In genomic region chr17:81733507-81734404, GRCh38 we compare ENCODE assay signal across 8 cellular contexts. TPM values are rescaled to one million over a fixed set of nuclear protein-coding genes. Genes with fewer than 3 reads are reported as not detected.
A peak's percentile ranks its signal among the peaks of the same experiment; 100 is the strongest.
DNase-seq lines count a peak whose midpoint lies in the region; ATAC-seq and TF ChIP-seq lines count a peak whose summit lies in the region.

No MANE protein-coding gene starts in this region.

- no peak overlapping the region for H4K91ac ChIP-seq in trophoblast cell (ENCODE audit: low read depth, low read length)

- H3K4me3 ChIP-seq in trophoblast cell (ENCODE audit: low read depth, low read length) (no peak overlapping the region), aorta (ENCODE audit: low read length in 2 of 2) (no peak overlapping the region)

- CTCF ChIA-PET in activated naive CD4-positive, alpha-beta T cell treated with anti-CD3 and anti-CD28 coated beads, Interleukin-2, amount 10 ng/mL, durations not matched to agents 7 days and 5 days (lab: Charles Lee) = interaction anchor here (1.2 kb wide), 1 partner anchor 12 kb away, joined by 4 read pairs; no protein-coding TSS in a partner anchor

- H3K9ac ChIP-seq in trophoblast cell (ENCODE audit: low read length) = no peak overlapping the region

- H3K79me2 ChIP-seq in trophoblast cell (ENCODE audit: control insufficient read depth, insufficient read depth, low read length, poor library complexity) = no peaks in the 10 kb centered on the region

- peaks cover 0 to 3% of the 10 kb centered on the region in 2 experiments for H3K4me1 ChIP-seq in trophoblast cell (ENCODE audit: control insufficient read depth in 1 of 2, insufficient read depth in 2 of 2, low read length in 2 of 2)
- H3K4me1 ChIP-seq in aorta (ENCODE audit: control insufficient read depth in 1 of 2, insufficient read depth in 2 of 2, low read length in 2 of 2) = no peaks in the 10 kb centered on the region

- no peak overlapping the region for H3K27ac Mint-ChIP-seq in activated naive CD4-positive, alpha-beta T cell treated with anti-CD3 and anti-CD28 coated beads, Interleukin-2, amount 10 ng/mL, durations not matched to agents 7 days and 5 days

- no peaks in the 10 kb centered on the region for H3K9me3 Mint-ChIP-seq in activated naive CD4-positive, alpha-beta T cell treated with anti-CD3 and anti-CD28 coated beads, Interleukin-2, amount 10 ng/mL, durations not matched to agents 7 days and 5 days

- H3K4me1 Mint-ChIP-seq in activated naive CD4-positive, alpha-beta T cell treated with anti-CD3 and anti-CD28 coated beads, Interleukin-2, amount 10 ng/mL, durations not matched to agents 7 days and 5 days = peaks cover 18% of the 10 kb centered on the region

- H3K36me3 ChIP-seq in trophoblast cell (ENCODE audit: control insufficient read depth in 1 of 2, insufficient read depth in 2 of 2, low read length in 2 of 2) = no peaks in the 10 kb centered on the region
- H3K36me3 ChIP-seq in aorta (ENCODE audit: control insufficient read depth in 1 of 2, insufficient read depth in 2 of 2, low read length in 1 of 2) = no peaks in the 10 kb centered on the region

- no peak overlapping the region for H3K18ac ChIP-seq in trophoblast cell (ENCODE audit: low read length)

- no peak overlapping the region for H2AFZ ChIP-seq in trophoblast cell (ENCODE audit: insufficient read depth, low read length, poor library complexity)

- peak overlapping the region; percentile 45 for H4K12ac ChIP-seq in trophoblast cell (ENCODE audit: low read depth, low read length)

- H3K4me2 ChIP-seq in trophoblast cell (ENCODE audit: low read length) = no peak overlapping the region

- H3K9me3 ChIP-seq in trophoblast cell (ENCODE audit: insufficient read depth, low read depth, low read length) (peaks cover 2% of the 10 kb centered on the region), aorta (ENCODE audit: control insufficient read depth, low read length) (no peaks in the 10 kb centered on the region)

- peaks cover 68% of the 10 kb centered on the region for H3K27me3 Mint-ChIP-seq in activated naive CD4-positive, alpha-beta T cell treated with anti-CD3 and anti-CD28 coated beads, Interleukin-2, amount 10 ng/mL, durations not matched to agents 7 days and 5 days

- H3K79me1 ChIP-seq in trophoblast cell (ENCODE audit: low read length) = no peaks in the 10 kb centered on the region

- H3K27ac ChIP-seq in trophoblast cell (ENCODE audit: low read depth, low read length) (no peak overlapping the region), aorta (ENCODE audit: low read depth in 1 of 2, low read length in 2 of 2) (no peak overlapping the region)

- no peak overlapping the region for H2BK5ac ChIP-seq in trophoblast cell (ENCODE audit: low read depth, low read length, poor library complexity)

- H3K36me3 Mint-ChIP-seq in activated naive CD4-positive, alpha-beta T cell treated with anti-CD3 and anti-CD28 coated beads, Interleukin-2, amount 10 ng/mL, durations not matched to agents 7 days and 5 days = no peaks in the 10 kb centered on the region

- no peak overlapping the region for H3K4me3 Mint-ChIP-seq in activated naive CD4-positive, alpha-beta T cell treated with anti-CD3 and anti-CD28 coated beads, Interleukin-2, amount 10 ng/mL, durations not matched to agents 7 days and 5 days

- intact Hi-C loops in aorta (cut with DNase I) = no loop called here

- no peak overlapping the region for H3K4ac ChIP-seq in trophoblast cell (ENCODE audit: low read depth, low read length)

- peak; percentile 94 for TF ChIP-seq CTCF in GM12872 (IDR thresholded peaks at IDR 0.05; ENCODE audit: insufficient read depth, low read depth, low read length)

- no peak overlapping the region for H4K8ac ChIP-seq in trophoblast cell (ENCODE audit: low read depth, low read length)

- H3K27me3 ChIP-seq in trophoblast cell (ENCODE audit: insufficient read depth, low read length) = no peaks in the 10 kb centered on the region
- no peaks in the 10 kb centered on the region for H3K27me3 ChIP-seq in aorta (ENCODE audit: control insufficient read depth in 1 of 2, insufficient read depth in 2 of 2, low read length in 1 of 2)

- H3K23ac ChIP-seq in trophoblast cell (ENCODE audit: low read length) = no peak overlapping the region

- WGBS in trophoblast cell (ENCODE audit: extremely low coverage, insufficient coverage, insufficient read length) = no CpG with 5 or more reads among the region's 32 CpGs
- 45% methylated on average over 32 of the region's 32 CpGs for WGBS in aorta, 2 donors

- H2AK5ac ChIP-seq in trophoblast cell (ENCODE audit: low read length) = peak overlapping the region; percentile 12

- ATAC-seq in aorta (ENCODE audit: low FRiP score) = peak; percentile 91
- ATAC-seq in GM18519 (IDR thresholded peaks at IDR 0.05; ENCODE audit: low FRiP score, unreplicated experiment) = no peak

- H2BK120ac ChIP-seq in trophoblast cell (ENCODE audit: insufficient read depth, low read length, poor library complexity) = no peak overlapping the region

- no peak overlapping the region for H2BK12ac ChIP-seq in trophoblast cell (ENCODE audit: low read length)

- H3K14ac ChIP-seq in trophoblast cell (ENCODE audit: low read length) = no peak overlapping the region

- peak; percentile 64 for DNase-seq in NAMALWA (ENCODE audit: low spot score)
- peak; percentile 78 for DNase-seq in SK-N-DZ (ENCODE audit: low spot score)
- peak; percentile 79 for DNase-seq in activated naive CD4-positive, alpha-beta T cell treated with anti-CD3 and anti-CD28 coated beads, Interleukin-2, amount 10 ng/mL, durations not matched to agents 7 days and 5 days
- peak; percentile 80 for DNase-seq in glomerular visceral epithelial cell (ENCODE audit: extremely low spot score)
- DNase-seq in trophoblast cell = peak; percentile 75 to 85
- peak; percentile 88 to 93 for DNase-seq in aorta

RNA-seq across cellular contexts. Expression of gene SLC25A10, which starts 21.7 kb away (rescaled TPM):
- polyA plus RNA-seq in SK-N-DZ (2014; cell fraction: cytosol; rRNA removed) = 93.2 and 115 TPM in 2 replicates
- 72.5 and 115 TPM in 2 replicates for polyA plus RNA-seq in SK-N-DZ (2014; cell fraction: nucleus; rRNA removed)
- 10.3 and 11.3 TPM in 2 replicates for polyA plus RNA-seq in trophoblast cell (2013)
- 1 to 10 TPM; 2.1 to 3.0 TPM for total RNA-seq in aorta
- polyA plus RNA-seq in aorta = 1 to 10 TPM; 2.9 to 6.4 TPM

RNA-seq across cellular contexts. Expression of gene MRPL12, which starts 30.6 kb away (rescaled TPM):
- polyA plus RNA-seq in SK-N-DZ (2014; cell fraction: cytosol; rRNA removed) = 49.5 and 59.3 TPM in 2 replicates
- 27.5 and 48.5 TPM in 2 replicates for polyA plus RNA-seq in SK-N-DZ (2014; cell fraction: nucleus; rRNA removed)
- 59.9 and 63.0 TPM in 2 replicates for polyA plus RNA-seq in trophoblast cell (2013)
- 10 to 100 TPM; 21.1 to 27.1 TPM for total RNA-seq in aorta
- 10 to 100 TPM; 40.1 to 57.7 TPM for polyA plus RNA-seq in aorta

RNA-seq across cellular contexts. Expression of gene HGS, which starts 49.9 kb away (rescaled TPM):
- polyA plus RNA-seq in SK-N-DZ (2014; cell fraction: cytosol; rRNA removed) = 132 and 162 TPM in 2 replicates
- polyA plus RNA-seq in SK-N-DZ (2014; cell fraction: nucleus; rRNA removed) = 496 and 524 TPM in 2 replicates
- 57.4 and 59.9 TPM in 2 replicates for polyA plus RNA-seq in trophoblast cell (2013)
- total RNA-seq in aorta = 10 to 100 TPM; 88.1 to 88.7 TPM
- 100 to 1,000 TPM in 1 of 2 donors, 10 to 100 TPM in 1; 49.1 to 277 TPM for polyA plus RNA-seq in aorta

RNA-seq across cellular contexts. Expression of gene ARL16, which starts 50.2 kb away (rescaled TPM):
- polyA plus RNA-seq in SK-N-DZ (2014; cell fraction: cytosol; rRNA removed) = 88.8 and 96.3 TPM in 2 replicates
- polyA plus RNA-seq in SK-N-DZ (2014; cell fraction: nucleus; rRNA removed) = 36.8 and 45.3 TPM in 2 replicates
- polyA plus RNA-seq in trophoblast cell (2013) = 34.8 and 35.3 TPM in 2 replicates
- 10 to 100 TPM; 20.5 to 29.7 TPM for total RNA-seq in aorta
- polyA plus RNA-seq in aorta = 10 to 100 TPM; 38.4 to 87.4 TPM
